Comparison of ENCODE assay signal across 8 cellular contexts in the genomic region with DNA sequence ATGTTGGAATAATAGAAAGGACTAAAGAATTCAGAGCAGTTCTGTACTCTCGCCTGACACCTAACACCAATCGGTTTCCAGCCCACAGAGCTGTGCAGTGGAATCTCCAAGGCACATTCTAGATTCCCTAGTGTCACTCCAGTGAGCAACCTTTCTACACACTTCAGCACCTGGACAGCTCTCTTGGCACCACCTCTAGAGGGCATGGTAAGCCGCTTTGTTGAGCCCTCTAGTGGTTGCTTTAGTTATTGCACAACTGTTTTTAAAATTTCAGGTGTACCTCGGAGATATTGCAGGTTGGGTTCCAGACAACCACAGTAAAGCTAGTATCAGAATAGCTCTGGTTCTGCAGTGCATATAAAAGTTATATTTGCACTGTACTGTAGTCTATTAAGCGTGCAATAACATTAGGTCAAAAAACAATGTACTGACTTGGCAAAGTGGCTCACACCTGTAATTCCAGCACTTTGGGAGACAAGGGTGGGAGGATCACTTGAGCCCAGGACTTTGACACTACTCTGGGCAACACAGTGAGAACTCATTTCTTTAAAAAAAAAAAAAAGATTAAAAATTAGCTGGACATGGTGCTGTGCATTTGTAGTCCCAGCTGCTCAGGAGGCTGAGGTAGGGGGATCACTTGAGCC. TPM values are rescaled to one million over a fixed set of nuclear protein-coding genes. Genes with fewer than 3 reads are reported as not detected.
DNase-seq lines count a peak whose midpoint lies in the region; ATAC-seq and TF ChIP-seq lines count a peak whose summit lies in the region.

No MANE protein-coding gene starts in this region.

- H3K4me1 ChIP-seq in GM23248 (ENCODE audit: insufficient read depth) (no peaks in the 10 kb centered on the region), tibial artery (no peaks in the 10 kb centered on the region)

- H3K9ac ChIP-seq in GM23248, result no peak overlapping the region

- peak; percentile 80 for DNase-seq in G401 (ENCODE audit: low spot score)
- DNase-seq in GM23248, result peak; percentile 83
- peak; percentile 86 to 93 for DNase-seq in Kasumi-1 (lab: John Stamatoyannopoulos, UW)
- peak; percentile 92 for DNase-seq in RPMI8226
- DNase-seq in activated T-helper 1 cell treated with anti-CD3 and anti-CD28 coated beads, Interleukin-2, amount 50 U/mL, for 16 hours (ENCODE audit: low read depth in 1 of 2, low spot score in 1 of 2), result peak; percentile 34 to 38
- DNase-seq in fibroblast of villous mesenchyme (ENCODE audit: low read depth), result peak; percentile 84
- DNase-seq in omental fat pad (ENCODE audit: low spot score), result peak; percentile 40
- DNase-seq in tibial artery, result peak; percentile 55 to 73

- ATAC-seq in omental fat pad (ENCODE audit: low FRiP score), result peak; percentile 90

- no peaks in the 10 kb centered on the region for H3K36me3 ChIP-seq in GM23248 (ENCODE audit: low read depth)
- no peaks in the 10 kb centered on the region for H3K36me3 ChIP-seq in tibial artery

- in situ Hi-C loops in G401 (cut with HindIII; ENCODE audit: low sequenced_read_pairs) (no loop called here), GM23248 (cut with MboI) (no loop called here)

- H3K79me2 ChIP-seq in GM23248 (ENCODE audit: insufficient read depth), result no peaks in the 10 kb centered on the region

- H2AFZ ChIP-seq in GM23248, result no peak overlapping the region

- TF ChIP-seq CTCF in fibroblast of villous mesenchyme (IDR thresholded peaks at IDR 0.05; ENCODE audit: insufficient read depth, low read depth, low read length), result peak; percentile 98
- peak in 2 of 3 donors; percentile 20 to 44 for TF ChIP-seq CTCF in omental fat pad (IDR thresholded peaks at IDR 0.05)
- peak; percentile 68 to 74 for TF ChIP-seq CTCF in tibial artery (IDR thresholded peaks at IDR 0.05)

- H3K9me3 ChIP-seq in GM23248 (ENCODE audit: low read depth) (no peaks in the 10 kb centered on the region), tibial artery (no peaks in the 10 kb centered on the region)

- H3K4me3 ChIP-seq in GM23248 (no peak overlapping the region), fibroblast of villous mesenchyme (ENCODE audit: low read depth, low read length) (no peak overlapping the region), tibial artery (no peak overlapping the region)

- H3K27ac ChIP-seq in GM23248 (no peak overlapping the region), tibial artery (no peak overlapping the region)

- no peak overlapping the region for H3K4me2 ChIP-seq in GM23248 (ENCODE audit: unreplicated experiment)

- WGBS in GM23248 (ENCODE audit: low coverage in 1 of 2, low lambda C conversion rate in 2 of 2, missing lambda C conversion rate in 2 of 2), 2 experiments, result 1% methylated on average over 5 of the region's 5 CpGs

- H4K20me1 ChIP-seq in GM23248 (ENCODE audit: insufficient read depth), result no peaks in the 10 kb centered on the region

- no peaks in the 10 kb centered on the region for H3F3A ChIP-seq in GM23248 (ENCODE audit: insufficient read depth)

- intact Hi-C loops in tibial artery (cut with DNase I; ENCODE audit: low total_unique reads), result no loop called here

- no peaks in the 10 kb centered on the region for H3K27me3 ChIP-seq in GM23248 (replicated peaks; ENCODE audit: insufficient read depth)
- peaks cover 0 to 2% of the 10 kb centered on the region in 2 donors for H3K27me3 ChIP-seq in tibial artery

- no peaks in the 10 kb centered on the region for H3K9me2 ChIP-seq in GM23248 (ENCODE audit: insufficient read depth)

RNA-seq across cellular contexts. Expression of a gene that starts 26.5 kb away (rescaled TPM):
- total RNA-seq in G401 (2014; rRNA removed; shearing (Covaris generic)), result 1.4 and 3.8 TPM in 2 replicates
- total RNA-seq in GM23248 (2014; rRNA removed; shearing (Covaris generic)), result not detected in 2 replicates
- polyA plus RNA-seq in GM23248 (2016; fragmentation: Nextera tagmentation; extraction: Ambion mirVana), result not detected in 2 replicates
- total RNA-seq in fibroblast of villous mesenchyme (under 0.01 and 0.43 TPM in 2 replicates), omental fat pad (1 to 10 TPM in 2 of 4 donors, under 1 TPM in 1, not detected in 1; 0.75 to 4.2 (median 2.3) TPM)

Comparison
In these comparisons a context has a peak if more than half of its experiments do, and no peak if none do; other contexts are left out.
1. DNase-seq: peak in every context shown above with its lines; median percentile 92 in RPMI8226; 90 in Kasumi-1; 84 in fibroblast of villous mesenchyme; 83 in GM23248; 80 in G401; 64 in tibial artery; 40 in omental fat pad; 36 in activated T-helper 1 cell treated with anti-CD3 and anti-CD28 coated beads, Interleukin-2, amount 50 U/mL, for 16 hours.
2. CTCF ChIP-seq: peak in every context shown above with its lines; median percentile 98 in fibroblast of villous mesenchyme; 71 in tibial artery; 32 in omental fat pad.